In the genomic region with DNA sequence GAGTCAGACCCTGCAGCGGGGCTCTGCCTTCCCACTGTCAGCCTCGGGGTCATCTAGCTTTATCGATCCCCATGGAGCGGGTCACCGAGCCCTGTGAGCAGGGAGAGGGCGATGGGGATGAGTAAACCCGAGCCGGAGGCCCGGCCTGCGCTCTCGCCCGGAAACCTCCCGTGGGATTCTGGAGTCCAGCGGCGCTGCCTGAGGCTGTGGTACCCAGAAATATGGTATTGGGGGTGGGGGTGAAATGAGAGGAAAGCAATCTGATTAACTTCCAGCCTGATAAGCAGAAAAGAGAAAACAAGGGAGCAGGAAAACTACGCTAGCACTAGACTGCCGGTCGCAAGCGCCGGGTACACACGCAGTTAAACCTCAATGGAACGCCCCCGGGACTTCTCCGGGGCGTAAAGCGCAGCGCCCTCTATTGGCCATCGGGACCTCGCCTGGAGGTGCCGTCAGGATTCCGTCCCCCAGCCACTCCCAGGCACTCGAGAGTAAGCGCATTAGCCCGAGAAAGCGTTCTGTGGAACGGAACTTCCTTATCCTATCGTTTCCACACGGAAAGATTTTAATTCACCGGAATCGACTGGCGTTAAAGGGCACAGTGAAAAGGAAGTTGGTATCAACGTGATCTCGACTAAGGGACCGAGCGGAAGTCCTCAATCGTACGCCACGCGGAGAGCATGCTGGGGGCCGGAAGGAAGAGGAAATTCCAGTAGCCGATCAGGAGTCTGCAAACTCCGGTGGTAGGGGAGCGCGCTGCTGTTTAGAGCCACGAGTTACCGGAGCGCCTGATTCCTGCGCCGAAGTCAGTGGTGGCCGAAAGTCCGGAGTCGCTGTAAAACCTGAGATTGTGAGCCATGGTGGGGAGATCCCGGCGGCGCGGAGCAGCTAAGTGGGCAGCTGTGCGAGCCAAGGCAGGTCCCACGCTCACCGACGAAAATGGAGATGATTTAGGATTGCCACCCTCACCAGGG, we compare ENCODE assay signal across 8 cellular contexts. TPM values are rescaled to one million over a fixed set of nuclear protein-coding genes. Genes with fewer than 3 reads are reported as not detected.
DNase-seq lines count a peak whose midpoint lies in the region; ATAC-seq and TF ChIP-seq lines count a peak whose summit lies in the region.

Gene UTP3 (plus strand): TSS at position 712 of the 974 bp plus-strand sequence. CDS start 146 bp downstream, at position 858.

- intact Hi-C loops in adrenal gland (cut with DNase I): loop anchor here in 1 of 2 donors (10.0 kb wide), 1 partner anchor 147 kb away; the partner anchor contains the start of gene GRSF1
- intact Hi-C loops in heart left ventricle (cut with DNase I): loop anchor here in 6 of 10 donors (1.0 to 5.0 kb wide), 11 partner anchors 16 to 319 kb away; partner anchors contain the start of genes GRSF1 (in 3 of the 6), DCK (in 2 of the 6) and MOB1B (in 1 of the 6)
- intact Hi-C loops in posterior cingulate gyrus (cut with DNase I): loop anchor here (2.0 to 10.0 kb wide), 3 partner anchors 17 to 147 kb away; partner anchors contain the start of genes GRSF1 and RUFY3
- intact Hi-C loops in upper lobe of right lung (cut with DNase I): no loop called here

- 0 to 1% (median 0%) methylated on average over 37 to 70 of the region's 70 CpGs for WGBS in adrenal gland, 4 donors
- 0 to 1% (median 1%) methylated on average over 55 to 70 of the region's 70 CpGs for WGBS in heart left ventricle, 4 donors

- H3K27ac Mint-ChIP-seq in T-cell: peak within 1 kb of the TSS; percentile 99

- CTCF ChIA-PET in T-cell (lab: Charles Lee): interaction anchor here (0.5 to 3.5 kb wide), 12 partner anchors 15 to 322 kb away, joined by 3 to 52 read pairs (median 5); no protein-coding TSS in a partner anchor

- peaks cover 14% of the 10 kb centered on the region for H3K36me3 Mint-ChIP-seq in T-cell

- H3K4me3 ChIP-seq in adrenal gland: peak within 1 kb of the TSS; percentile 48 to 96 (median 54)
- peak within 1 kb of the TSS; percentile 69 to 98 (median 90) for H3K4me3 ChIP-seq in heart left ventricle
- peak within 1 kb of the TSS; percentile 85 for H3K4me3 ChIP-seq in upper lobe of right lung

- TF ChIP-seq POLR2A in adrenal gland (IDR thresholded peaks at IDR 0.05) (peak; percentile 60 to 79), heart left ventricle (IDR thresholded peaks at IDR 0.05) (peak in 1 of 2 donors; percentile 48)

- H3K4me1 ChIP-seq in adrenal gland (replicated peaks in 1 of 2) (peaks cover 21 to 33% of the 10 kb centered on the region in 2 donors), heart left ventricle (peaks cover 4 to 48% (median 32%) of the 10 kb centered on the region in 12 donors), upper lobe of right lung (peaks cover 32% of the 10 kb centered on the region)

- peak; percentile 95 for TF ChIP-seq CTCF in GM12874 (IDR thresholded peaks at IDR 0.05; ENCODE audit: insufficient read depth, low read depth, low read length)
- peak; percentile 87 to 96 (median 94) for TF ChIP-seq CTCF in adrenal gland (IDR thresholded peaks at IDR 0.05)
- TF ChIP-seq CTCF in heart left ventricle (IDR thresholded peaks at IDR 0.05): peak; percentile 95 to 100 (median 96)
- peak; percentile 97 for TF ChIP-seq CTCF in upper lobe of right lung (IDR thresholded peaks at IDR 0.05)

- H3K9me3 ChIP-seq in adrenal gland (replicated peaks in 1 of 3): no peaks in the 10 kb centered on the region
- no peaks in the 10 kb centered on the region for H3K9me3 ChIP-seq in heart left ventricle
- no peaks in the 10 kb centered on the region for H3K9me3 ChIP-seq in upper lobe of right lung

- DNase-seq in NCI-H1436 (lab: John Stamatoyannopoulos, UW) (peak; percentile 95), T-cell (peak; percentile 84 to 94 (median 89)), adrenal gland (peak; percentile 96 to 98 (median 96)), heart left ventricle (peak; percentile 96 to 97 (median 97)), posterior cingulate gyrus (peak; percentile 91 to 99 (median 94)), upper lobe of right lung (peak; percentile 97)

- H3K36me3 ChIP-seq in adrenal gland (replicated peaks in 1 of 2): peaks cover 0 to 4% of the 10 kb centered on the region in 2 donors
- H3K36me3 ChIP-seq in heart left ventricle: peaks cover 0 to 29% (median 10%) of the 10 kb centered on the region in 9 donors
- H3K36me3 ChIP-seq in upper lobe of right lung: peaks cover 20% of the 10 kb centered on the region

- peak within 1 kb of the TSS; percentile 85 to 97 (median 89) for H3K27ac ChIP-seq in adrenal gland
- H3K27ac ChIP-seq in heart left ventricle: peak within 1 kb of the TSS; percentile 84 to 97 (median 92)
- H3K27ac ChIP-seq in upper lobe of right lung: peak within 1 kb of the TSS; percentile 97

- POLR2A ChIA-PET in T-cell (lab: Charles Lee): interaction anchor here (0.5 to 2.5 kb wide), 7 partner anchors 16 to 151 kb away, joined by 3 to 14 read pairs (median 3); no protein-coding TSS in a partner anchor

- peak; percentile 94 for ATAC-seq in HG02798 (IDR thresholded peaks at IDR 0.05; ENCODE audit: poor library complexity, unreplicated experiment)
- ATAC-seq in T-cell (replicated peaks in 1 of 4): peak; percentile 88 to 94 (median 88)
- peak; percentile 97 to 99 (median 98) for ATAC-seq in heart left ventricle
- peak; percentile 98 for ATAC-seq in upper lobe of right lung

- peak within 1 kb of the TSS; percentile 98 to 99 (median 99) for H3K4me3 Mint-ChIP-seq in T-cell

- H3K4me1 Mint-ChIP-seq in T-cell: peaks cover 39 to 42% (median 40%) of the 10 kb centered on the region in 3 donors

- no peaks in the 10 kb centered on the region for H3K27me3 Mint-ChIP-seq in T-cell

- no peaks in the 10 kb centered on the region for H3K27me3 ChIP-seq in adrenal gland
- H3K27me3 ChIP-seq in heart left ventricle: no peaks in the 10 kb centered on the region
- H3K27me3 ChIP-seq in upper lobe of right lung: no peaks in the 10 kb centered on the region

- H3K9me3 Mint-ChIP-seq in T-cell: no peaks in the 10 kb centered on the region

RNA-seq across cellular contexts. Expression of gene UTP3, which starts in this region (rescaled TPM):
- 10 to 100 TPM; 15.1 to 34.9 (median 34.0) TPM for total RNA-seq in T-cell
- total RNA-seq in adrenal gland: 10 to 100 TPM; 14.9 to 39.3 (median 27.9) TPM
- 10 to 100 TPM; 31.9 to 51.1 (median 34.0) TPM for polyA plus RNA-seq in adrenal gland
- 10 to 100 TPM in 8 of 9 donors, 1 to 10 TPM in 1; 7.3 to 22.4 (median 17.4) TPM for total RNA-seq in heart left ventricle
- 10 to 100 TPM; 10.7 to 28.9 TPM for polyA plus RNA-seq in heart left ventricle
- 27.2 TPM for total RNA-seq in upper lobe of right lung

Comparison
In these comparisons a context has a peak if more than half of its experiments do, and no peak if none do; other contexts are left out.
1. Peak in every context shown above with its lines: DNase-seq, ATAC-seq, H3K4me3 ChIP-seq and H3K27ac ChIP-seq.